Comparison of ENCODE assay signal across 1 cellular context in the genomic region with DNA sequence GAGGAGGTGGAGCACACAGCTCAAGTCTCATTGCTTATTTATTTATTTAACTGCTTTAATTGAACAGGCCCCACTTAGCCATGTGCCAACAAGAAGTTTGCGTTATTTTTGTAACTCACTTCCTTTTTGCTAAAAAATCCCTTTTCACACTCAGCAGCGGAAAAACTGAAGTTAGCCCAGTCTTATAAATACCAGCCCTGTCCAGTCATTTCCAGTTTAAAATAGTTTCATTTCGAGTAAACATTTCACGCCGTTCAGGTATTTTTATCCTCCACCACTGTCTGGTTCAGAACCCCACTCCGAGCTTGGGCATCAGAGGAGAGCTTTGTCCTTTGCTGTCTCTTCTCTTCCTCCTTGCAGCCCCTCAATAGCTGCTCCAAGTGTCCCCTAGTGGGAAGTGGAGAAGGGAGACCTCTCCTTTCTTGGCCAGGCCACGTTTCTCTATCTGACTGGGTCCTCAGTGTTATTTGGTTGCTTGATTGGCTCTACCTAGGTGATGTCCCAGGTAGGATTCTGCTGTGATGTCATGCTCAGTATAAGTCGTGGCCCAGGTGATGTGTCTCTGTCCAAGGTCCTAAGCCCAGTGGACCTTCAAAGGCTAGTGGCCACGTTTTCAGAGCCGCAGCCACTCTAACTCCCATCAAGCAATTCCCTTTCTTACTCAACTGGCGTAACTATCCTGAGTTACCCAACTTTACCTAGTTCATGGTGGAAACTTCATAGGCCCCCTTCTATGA.
TF ChIP-seq lines count a peak whose summit lies in the region.

No MANE protein-coding gene starts in this region.

TF ChIP-seq in HCT116, 20 proteins besides CTCF, POLR2A, EP300 and RAD21 (continued from another document):
- TF ChIP-seq, protein P1, sequence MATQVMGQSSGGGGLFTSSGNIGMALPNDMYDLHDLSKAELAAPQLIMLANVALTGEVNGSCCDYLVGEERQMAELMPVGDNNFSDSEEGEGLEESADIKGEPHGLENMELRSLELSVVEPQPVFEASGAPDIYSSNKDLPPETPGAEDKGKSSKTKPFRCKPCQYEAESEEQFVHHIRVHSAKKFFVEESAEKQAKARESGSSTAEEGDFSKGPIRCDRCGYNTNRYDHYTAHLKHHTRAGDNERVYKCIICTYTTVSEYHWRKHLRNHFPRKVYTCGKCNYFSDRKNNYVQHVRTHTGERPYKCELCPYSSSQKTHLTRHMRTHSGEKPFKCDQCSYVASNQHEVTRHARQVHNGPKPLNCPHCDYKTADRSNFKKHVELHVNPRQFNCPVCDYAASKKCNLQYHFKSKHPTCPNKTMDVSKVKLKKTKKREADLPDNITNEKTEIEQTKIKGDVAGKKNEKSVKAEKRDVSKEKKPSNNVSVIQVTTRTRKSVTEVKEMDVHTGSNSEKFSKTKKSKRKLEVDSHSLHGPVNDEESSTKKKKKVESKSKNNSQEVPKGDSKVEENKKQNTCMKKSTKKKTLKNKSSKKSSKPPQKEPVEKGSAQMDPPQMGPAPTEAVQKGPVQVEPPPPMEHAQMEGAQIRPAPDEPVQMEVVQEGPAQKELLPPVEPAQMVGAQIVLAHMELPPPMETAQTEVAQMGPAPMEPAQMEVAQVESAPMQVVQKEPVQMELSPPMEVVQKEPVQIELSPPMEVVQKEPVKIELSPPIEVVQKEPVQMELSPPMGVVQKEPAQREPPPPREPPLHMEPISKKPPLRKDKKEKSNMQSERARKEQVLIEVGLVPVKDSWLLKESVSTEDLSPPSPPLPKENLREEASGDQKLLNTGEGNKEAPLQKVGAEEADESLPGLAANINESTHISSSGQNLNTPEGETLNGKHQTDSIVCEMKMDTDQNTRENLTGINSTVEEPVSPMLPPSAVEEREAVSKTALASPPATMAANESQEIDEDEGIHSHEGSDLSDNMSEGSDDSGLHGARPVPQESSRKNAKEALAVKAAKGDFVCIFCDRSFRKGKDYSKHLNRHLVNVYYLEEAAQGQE (IDR thresholded peaks at IDR 0.05; ENCODE audit: low read depth) = peak; percentile 60
- no peak for TF ChIP-seq EZH2phosphoT487 (IDR thresholded peaks at IDR 0.05; ENCODE audit: borderline replicate concordance)
